Comparison of ENCODE assay signal across 19 cellular contexts in the genomic region with DNA sequence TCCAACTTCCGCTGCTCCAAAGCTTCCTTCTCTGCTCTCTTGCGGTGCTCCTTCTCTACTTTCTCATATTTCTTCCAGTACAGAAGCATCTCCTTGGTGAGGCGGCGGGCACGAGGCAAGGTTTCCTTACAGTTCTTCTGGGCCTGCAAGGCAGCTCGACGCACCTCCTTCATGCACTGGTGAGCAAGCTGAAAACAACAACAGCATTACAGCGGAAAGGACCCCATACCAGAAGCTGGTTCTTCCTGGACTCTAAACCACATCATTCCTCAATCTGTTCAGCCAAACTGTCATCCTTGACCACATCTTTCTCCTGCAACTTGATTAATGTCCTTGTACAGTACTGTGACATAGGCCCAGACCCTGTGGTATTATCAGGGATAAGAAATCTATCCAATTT. TPM values are rescaled to one million over a fixed set of nuclear protein-coding genes. Genes with fewer than 3 reads are reported as not detected.
DNase-seq lines count a peak whose midpoint lies in the region; ATAC-seq and TF ChIP-seq lines count a peak whose summit lies in the region.
"Had no signal": no experiment of that assay in that cellular context is flagged by ENCODE, and none has a peak within 500 bp of the region (broad histone marks: within the 10 kb centered on the region; RNA-seq: fewer than 3 reads in every experiment).

No MANE protein-coding gene starts in this region.

- no peaks in the 10 kb centered on the region for H3K27me3 ChIP-seq in kidney epithelial cell (ENCODE audit: control insufficient read depth, insufficient read depth, low read length)

- no peak for ATAC-seq in activated naive CD4-positive, alpha-beta T cell treated with anti-CD3 and anti-CD28 coated beads, Interleukin-2, amount 50 U/mL, for 72 hours
- no peak for ATAC-seq in T-helper 17 cell
- ATAC-seq in stimulated activated memory B cell treated with anti-CD40 and anti-IgM and Interleukin-4, amounts not matched to agents 10 μg/mL and 1 μg/mL and 100 μg/mL, for 72 hours: no peak
- ATAC-seq in GM19328 (IDR thresholded peaks at IDR 0.05; ENCODE audit: unreplicated experiment): no peak
- ATAC-seq: HCT116, K562 had no signal

- TF ChIP-seq CTCF in kidney epithelial cell (IDR thresholded peaks at IDR 0.05; ENCODE audit: insufficient read depth, low read length, poor library complexity, severe bottlenecking): no peak

- H3K9me3 Mint-ChIP-seq in activated naive CD4-positive, alpha-beta T cell treated with anti-CD3 and anti-CD28 coated beads, Interleukin-2, amount 50 U/mL, for 24 hours: no peaks in the 10 kb centered on the region
- no peaks in the 10 kb centered on the region for H3K9me3 Mint-ChIP-seq in activated naive CD4-positive, alpha-beta T cell treated with anti-CD3 and anti-CD28 coated beads, Interleukin-2, amount 50 U/mL, for 72 hours
- H3K9me3 Mint-ChIP-seq in stimulated activated memory B cell treated with anti-CD40 and anti-IgM and Interleukin-4, amounts not matched to agents 10 μg/mL and 1 μg/mL and 100 μg/mL, for 72 hours: no peaks in the 10 kb centered on the region
- H3K9me3 Mint-ChIP-seq: CD14-positive monocyte had no signal

- peaks cover 10% of the 10 kb centered on the region for H3K36me3 Mint-ChIP-seq in activated naive CD4-positive, alpha-beta T cell treated with anti-CD3 and anti-CD28 coated beads, Interleukin-2, amount 50 U/mL, for 24 hours
- H3K36me3 Mint-ChIP-seq in activated naive CD4-positive, alpha-beta T cell treated with anti-CD3 and anti-CD28 coated beads, Interleukin-2, amount 50 U/mL, for 72 hours: peaks cover 11 to 22% of the 10 kb centered on the region in 2 donors
- peaks cover 14% of the 10 kb centered on the region for H3K36me3 Mint-ChIP-seq in T-helper 17 cell (ENCODE audit: low read depth)
- H3K36me3 Mint-ChIP-seq in stimulated activated memory B cell treated with anti-CD40 and anti-IgM and Interleukin-4, amounts not matched to agents 10 μg/mL and 1 μg/mL and 100 μg/mL, for 72 hours: peaks cover 39% of the 10 kb centered on the region

- no peak overlapping the region for H3K4me3 Mint-ChIP-seq in activated naive CD4-positive, alpha-beta T cell treated with anti-CD3 and anti-CD28 coated beads, Interleukin-2, amount 50 U/mL, for 24 hours
- no peak overlapping the region for H3K4me3 Mint-ChIP-seq in T-helper 17 cell
- no peak overlapping the region for H3K4me3 Mint-ChIP-seq in stimulated activated memory B cell treated with anti-CD40 and anti-IgM and Interleukin-4, amounts not matched to agents 10 μg/mL and 1 μg/mL and 100 μg/mL, for 72 hours
- H3K4me3 Mint-ChIP-seq: CD14-positive monocyte had no signal

- H3K4me3 ChIP-seq in kidney epithelial cell (ENCODE audit: low read depth, low read length): no peak overlapping the region
- H3K4me3 ChIP-seq: K562, PC-9, SK-N-MC had no signal

- peaks cover 1% of the 10 kb centered on the region for H3K36me3 ChIP-seq in kidney epithelial cell (ENCODE audit: control insufficient read depth, insufficient read depth, low read length)

- no peak for DNase-seq in activated naive CD4-positive, alpha-beta T cell treated with anti-CD3 and anti-CD28 coated beads, Interleukin-2, amount 50 U/mL, for 72 hours (ENCODE audit: low spot score in 2 of 2)
- DNase-seq in T-helper 17 cell (no peak), kidney epithelial cell (ENCODE audit: low read depth) (peak; percentile 9), SIG-M5 (lab: John Stamatoyannopoulos, UW) (no peak), DMS79 treated with DMSO at 0.1 percent for 48 hours (lab: John Stamatoyannopoulos, UW) (no peak)
- DNase-seq: COR-L47, DMS53, NCI-H1092 treated with DMSO at 0.1 percent for 48 hours, NCI-H1694 treated with DMSO at 0.1 percent for 48 hours, NCI-H345, NCI-H69, PC-9 had no signal

- H3K9me3 ChIP-seq in T-helper 17 cell (ENCODE audit: control insufficient read depth, low read length, poor library complexity, severe bottlenecking): no peaks in the 10 kb centered on the region

- no peaks in the 10 kb centered on the region for H3K4me1 Mint-ChIP-seq in activated naive CD4-positive, alpha-beta T cell treated with anti-CD3 and anti-CD28 coated beads, Interleukin-2, amount 50 U/mL, for 24 hours
- no peaks in the 10 kb centered on the region for H3K4me1 Mint-ChIP-seq in T-helper 17 cell
- peaks cover 13% of the 10 kb centered on the region for H3K4me1 Mint-ChIP-seq in stimulated activated memory B cell treated with anti-CD40 and anti-IgM and Interleukin-4, amounts not matched to agents 10 μg/mL and 1 μg/mL and 100 μg/mL, for 72 hours

- H3K27ac Mint-ChIP-seq in activated naive CD4-positive, alpha-beta T cell treated with anti-CD3 and anti-CD28 coated beads, Interleukin-2, amount 50 U/mL, for 24 hours: peak overlapping the region; percentile 30
- peak overlapping the region in 1 of 2 donors; percentile 72 for H3K27ac Mint-ChIP-seq in activated naive CD4-positive, alpha-beta T cell treated with anti-CD3 and anti-CD28 coated beads, Interleukin-2, amount 50 U/mL, for 72 hours
- H3K27ac Mint-ChIP-seq in T-helper 17 cell: peak overlapping the region; percentile 34
- peak overlapping the region; percentile 77 for H3K27ac Mint-ChIP-seq in stimulated activated memory B cell treated with anti-CD40 and anti-IgM and Interleukin-4, amounts not matched to agents 10 μg/mL and 1 μg/mL and 100 μg/mL, for 72 hours

- H3K27me3 Mint-ChIP-seq in activated naive CD4-positive, alpha-beta T cell treated with anti-CD3 and anti-CD28 coated beads, Interleukin-2, amount 50 U/mL, for 24 hours: no peaks in the 10 kb centered on the region
- H3K27me3 Mint-ChIP-seq in T-helper 17 cell: no peaks in the 10 kb centered on the region
- no peaks in the 10 kb centered on the region for H3K27me3 Mint-ChIP-seq in stimulated activated memory B cell treated with anti-CD40 and anti-IgM and Interleukin-4, amounts not matched to agents 10 μg/mL and 1 μg/mL and 100 μg/mL, for 72 hours

RNA-seq across cellular contexts. Expression of a gene that starts 36.4 kb away (rescaled TPM):
- 10 to 100 TPM; 22.9 to 28.1 TPM for total RNA-seq in activated naive CD4-positive, alpha-beta T cell treated with anti-CD3 and anti-CD28 coated beads, Interleukin-2, amount 50 U/mL, for 72 hours
- total RNA-seq in T-helper 17 cell (10 to 100 TPM; 28.5 to 37.5 TPM), kidney epithelial cell (26.7 and 58.7 TPM in 2 replicates)
